ENCODE assay signal across 11 cellular contexts in the genomic region with DNA sequence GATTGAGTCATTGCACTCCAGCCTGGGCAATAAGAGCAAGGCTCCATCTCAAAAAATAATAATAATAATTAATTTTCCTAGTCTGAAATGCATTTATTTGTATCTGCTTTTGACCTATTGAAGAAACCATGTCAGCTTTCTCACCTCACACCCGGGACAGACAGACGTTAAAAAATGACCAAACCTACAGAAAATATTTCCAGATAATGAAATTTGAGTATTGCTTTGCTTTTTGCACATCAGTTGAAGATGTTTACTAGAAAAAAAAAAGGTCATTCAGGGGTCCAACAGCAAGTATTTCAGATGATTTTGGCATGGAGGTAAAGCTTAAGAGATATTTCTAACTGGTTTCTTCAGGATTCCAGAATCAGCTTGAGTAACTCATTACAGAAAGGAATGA. TPM values are rescaled to one million over a fixed set of nuclear protein-coding genes. Genes with fewer than 3 reads are reported as not detected.
"Had no signal": no experiment of that assay in that cellular context is flagged by ENCODE, and none has a peak within 500 bp of the region (broad histone marks: within the 10 kb centered on the region; RNA-seq: fewer than 3 reads in every experiment).

A gene with protein sequence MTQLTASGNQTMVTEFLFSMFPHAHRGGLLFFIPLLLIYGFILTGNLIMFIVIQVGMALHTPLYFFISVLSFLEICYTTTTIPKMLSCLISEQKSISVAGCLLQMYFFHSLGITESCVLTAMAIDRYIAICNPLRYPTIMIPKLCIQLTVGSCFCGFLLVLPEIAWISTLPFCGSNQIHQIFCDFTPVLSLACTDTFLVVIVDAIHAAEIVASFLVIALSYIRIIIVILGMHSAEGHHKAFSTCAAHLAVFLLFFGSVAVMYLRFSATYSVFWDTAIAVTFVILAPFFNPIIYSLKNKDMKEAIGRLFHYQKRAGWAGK (plus strand): TSS at position 301 of the 400 bp plus-strand sequence. CDS start 168 bp downstream, outside the sequence.

- H3K4me1 Mint-ChIP-seq: GM23338, H9 had no signal

- H3K36me3 ChIP-seq: HAP-1 had no signal

- H3K27ac ChIP-seq: GM23248 had no signal

- DNase-seq: GM23248, GOT3, H7, H9, HCEC 1CT, HFFc6 had no signal

- H3K4me1 ChIP-seq: HAP-1 had no signal

- H3K4me2 ChIP-seq: GM23338 had no signal

- H2AFZ ChIP-seq: GM23248, GM23338 had no signal

- H3K4me3 Mint-ChIP-seq: GM23338, H9, HFFc6 had no signal

- H3K9ac ChIP-seq: GM23248 had no signal

- H3K4me3 ChIP-seq: GM23248, GM23338, HAP-1 had no signal

- H3K9me3 ChIP-seq: HAP-1 had no signal

- ATAC-seq: GM23338, HCT116 had no signal

- H3K27ac Mint-ChIP-seq: HFFc6 had no signal

RNA-seq across cellular contexts. Expression of the gene that starts here (rescaled TPM):
- total RNA-seq: GM23248, GM23338, H1, H4, H7, H9, HFFc6 had no signal
- polyA plus RNA-seq: GM23248, GM23338, H1 had no signal
